35 cellular contexts compared by ENCODE assay signal in genomic region chr18:79333046-79333445, GRCh38.
"Had no signal": no experiment of that assay in that cellular context is flagged by ENCODE, and none has a peak within 500 bp of the region (broad histone marks: within the 10 kb centered on the region; RNA-seq: fewer than 3 reads in every experiment).

No MANE protein-coding gene starts in this region.

- H3K27ac ChIP-seq: adrenal gland, body of pancreas, colonic mucosa, dorsolateral prefrontal cortex, esophagus muscularis mucosa, foreskin keratinocyte, gastrocnemius medialis, WERI-Rb-1 had no signal

- H3K9me3 Mint-ChIP-seq: activated B cell treated with CpG ODN at 0.5 μM for 24 hours; activated CD4-positive, alpha-beta T cell treated with anti-CD3 and anti-CD28 coated beads, Interleukin-2, amount 10 ng/mL, durations not matched to agents 24 days and 14 days; activated naive CD4-positive, alpha-beta T cell treated with anti-CD3 and anti-CD28 coated beads for 36 hours; activated naive CD4-positive, alpha-beta T cell treated with anti-CD3 and anti-CD28 coated beads, Interleukin-2, amount 50 U/mL, for 24 hours; activated naive CD8-positive, alpha-beta T cell treated with anti-CD3 and anti-CD28 coated beads, Interleukin-2, amount 50 U/mL, for 24 hours; activated T-helper 1 cell treated with anti-CD3 and anti-CD28 coated beads, Interleukin-12 subunit alpha, Interleukin-12 subunit beta, Interleukin-2, Interleukin-4 antibody, amounts not matched to agents 30 ng/mL and 10 ng/mL and 1 ng/mL, durations not matched to agents 14 hours and 24 hours and 36 hours; activated T-helper 2 cell treated with anti-CD3 and anti-CD28 coated beads, Interferon-gamma antibody, Interleukin-2, Interleukin-4, amounts not matched to agents 10 μg/mL and 5 μg/mL and 100 μg/mL, durations not matched to agents 14 hours and 24 hours and 36 hours; dendritic cell treated with granulocyte-macrophage colony-stimulating factor and Interleukin-4, amounts not matched to agents 40 ng/mL and 50 ng/mL, for 4 days; T-cell; T-helper 2 cell treated with Interferon-gamma antibody and Interleukin-4, amounts not matched to agents 5 μg/mL and 100 μg/mL, for 36 hours had no signal

- H3K27me3 Mint-ChIP-seq: activated B cell treated with CpG ODN at 0.5 μM for 24 hours; activated CD4-positive, alpha-beta memory T cell treated with anti-CD3 and anti-CD28 coated beads, Interleukin-2, amount 10 ng/mL, durations not matched to agents 7 days and 5 days; activated CD4-positive, alpha-beta T cell treated with anti-CD3 and anti-CD28 coated beads for 36 hours; activated CD4-positive, alpha-beta T cell treated with anti-CD3 and anti-CD28 coated beads, Interleukin-2, amount 10 ng/mL, durations not matched to agents 24 days and 14 days; activated naive CD4-positive, alpha-beta T cell treated with anti-CD3 and anti-CD28 coated beads, Interleukin-2, amount 50 U/mL, for 24 hours; activated naive CD8-positive, alpha-beta T cell treated with anti-CD3 and anti-CD28 coated beads for 36 hours; activated naive CD8-positive, alpha-beta T cell treated with anti-CD3 and anti-CD28 coated beads, Interleukin-2, amount 50 U/mL, for 24 hours; dendritic cell treated with granulocyte-macrophage colony-stimulating factor and Interleukin-4, amounts not matched to agents 40 ng/mL and 50 ng/mL, for 4 days; T-cell had no signal

- H3K27ac Mint-ChIP-seq: activated B cell treated with CpG ODN at 0.5 μM for 24 hours; activated CD4-positive, alpha-beta memory T cell treated with anti-CD3 and anti-CD28 coated beads, Interleukin-2, amount 10 ng/mL, durations not matched to agents 7 days and 5 days; activated CD4-positive, alpha-beta T cell treated with anti-CD3 and anti-CD28 coated beads for 36 hours; activated CD4-positive, alpha-beta T cell treated with anti-CD3 and anti-CD28 coated beads, Interleukin-2, amount 10 ng/mL, durations not matched to agents 24 days and 14 days; activated naive CD4-positive, alpha-beta T cell treated with anti-CD3 and anti-CD28 coated beads for 36 hours; activated naive CD8-positive, alpha-beta T cell treated with anti-CD3 and anti-CD28 coated beads for 36 hours; activated naive CD8-positive, alpha-beta T cell treated with anti-CD3 and anti-CD28 coated beads, Interleukin-2, amount 50 U/mL, for 24 hours; activated T-helper 1 cell treated with anti-CD3 and anti-CD28 coated beads, Interleukin-12 subunit alpha, Interleukin-12 subunit beta, Interleukin-2, Interleukin-4 antibody, amounts not matched to agents 30 ng/mL and 10 ng/mL and 1 ng/mL, durations not matched to agents 14 hours and 24 hours and 36 hours; activated T-helper 2 cell treated with anti-CD3 and anti-CD28 coated beads, Interferon-gamma antibody, Interleukin-2, Interleukin-4, amounts not matched to agents 10 μg/mL and 5 μg/mL and 100 μg/mL, durations not matched to agents 14 hours and 24 hours and 36 hours; dendritic cell treated with granulocyte-macrophage colony-stimulating factor and Interleukin-4, amounts not matched to agents 40 ng/mL and 50 ng/mL, for 4 days; T-cell; T-helper 1 cell treated with Interleukin-12 subunit alpha and Interleukin-12 subunit beta and Interleukin-4 antibody, amounts not matched to agents 30 μg/mL and 1 μg/mL, for 36 hours; T-helper 2 cell treated with Interferon-gamma antibody and Interleukin-4, amounts not matched to agents 5 μg/mL and 100 μg/mL, for 36 hours had no signal

- ATAC-seq: activated CD4-positive, alpha-beta T cell treated with anti-CD3 and anti-CD28 coated beads for 36 hours; activated naive CD8-positive, alpha-beta T cell treated with anti-CD3 and anti-CD28 coated beads, Interleukin-2, amount 50 U/mL, for 24 hours; body of pancreas; foreskin keratinocyte; gastrocnemius medialis; T-cell had no signal

- H3K4me3 Mint-ChIP-seq: activated B cell treated with CpG ODN at 0.5 μM for 24 hours; activated CD4-positive, alpha-beta memory T cell treated with anti-CD3 and anti-CD28 coated beads, Interleukin-2, amount 10 ng/mL, durations not matched to agents 7 days and 5 days; activated CD4-positive, alpha-beta T cell treated with anti-CD3 and anti-CD28 coated beads for 36 hours; activated CD4-positive, alpha-beta T cell treated with anti-CD3 and anti-CD28 coated beads, Interleukin-2, amount 10 ng/mL, durations not matched to agents 24 days and 14 days; activated naive CD4-positive, alpha-beta T cell treated with anti-CD3 and anti-CD28 coated beads for 36 hours; activated naive CD4-positive, alpha-beta T cell treated with anti-CD3 and anti-CD28 coated beads, Interleukin-2, amount 50 U/mL, for 24 hours; activated naive CD8-positive, alpha-beta T cell treated with anti-CD3 and anti-CD28 coated beads for 36 hours; activated naive CD8-positive, alpha-beta T cell treated with anti-CD3 and anti-CD28 coated beads, Interleukin-2, amount 50 U/mL, for 24 hours; activated T-helper 1 cell treated with anti-CD3 and anti-CD28 coated beads, Interleukin-12 subunit alpha, Interleukin-12 subunit beta, Interleukin-2, Interleukin-4 antibody, amounts not matched to agents 30 ng/mL and 10 ng/mL and 1 ng/mL, durations not matched to agents 14 hours and 24 hours and 36 hours; dendritic cell treated with granulocyte-macrophage colony-stimulating factor and Interleukin-4, amounts not matched to agents 40 ng/mL and 50 ng/mL, for 4 days; T-cell; T-helper 1 cell treated with Interleukin-12 subunit alpha and Interleukin-12 subunit beta and Interleukin-4 antibody, amounts not matched to agents 30 μg/mL and 1 μg/mL, for 36 hours; T-helper 2 cell treated with Interferon-gamma antibody and Interleukin-4, amounts not matched to agents 5 μg/mL and 100 μg/mL, for 36 hours had no signal

- DNase-seq: activated B cell treated with CpG ODN at 0.5 μM for 24 hours; activated CD4-positive, alpha-beta memory T cell treated with anti-CD3 and anti-CD28 coated beads, Interleukin-2, amount 10 ng/mL, durations not matched to agents 7 days and 5 days; activated CD4-positive, alpha-beta T cell treated with anti-CD3 and anti-CD28 coated beads for 36 hours; activated CD4-positive, alpha-beta T cell treated with anti-CD3 and anti-CD28 coated beads, Interleukin-2, amount 10 ng/mL, durations not matched to agents 24 days and 14 days; activated CD4-positive, CD25-positive, alpha-beta regulatory T cell treated with anti-CD3 and anti-CD28 coated beads, Interleukin-2, amount 50 U/mL, for 72 hours; activated effector memory CD4-positive, alpha-beta T cell treated with anti-CD3 and anti-CD28 coated beads, Interleukin-2, amount 50 U/mL, for 16 hours; activated naive CD4-positive, alpha-beta T cell treated with anti-CD3 and anti-CD28 coated beads for 36 hours; activated naive CD8-positive, alpha-beta T cell treated with anti-CD3 and anti-CD28 coated beads for 36 hours; activated naive CD8-positive, alpha-beta T cell treated with anti-CD3 and anti-CD28 coated beads, Interleukin-2, amount 50 U/mL, for 24 hours; activated T-cell treated with anti-CD3 and anti-CD28 coated beads, Interleukin-2, amount 50 U/mL, for 1 hour; activated T-cell treated with anti-CD3 and anti-CD28 coated beads, Interleukin-2, amount 50 U/mL, for 48 hours; adrenal gland; amygdala; aorta; body of pancreas; caudate nucleus; cerebellar nuclear complex; colonic mucosa; dorsolateral prefrontal cortex; effector memory CD4-positive, alpha-beta T cell; erythroblast; foreskin keratinocyte; gastrocnemius medialis; glutamatergic neuron; SW 1271; T-cell; T1000; WERI-Rb-1 had no signal

- H3K4me1 Mint-ChIP-seq: activated B cell treated with CpG ODN at 0.5 μM for 24 hours; activated CD4-positive, alpha-beta memory T cell treated with anti-CD3 and anti-CD28 coated beads, Interleukin-2, amount 10 ng/mL, durations not matched to agents 7 days and 5 days; activated CD4-positive, alpha-beta T cell treated with anti-CD3 and anti-CD28 coated beads for 36 hours; activated CD4-positive, alpha-beta T cell treated with anti-CD3 and anti-CD28 coated beads, Interleukin-2, amount 10 ng/mL, durations not matched to agents 24 days and 14 days; activated naive CD4-positive, alpha-beta T cell treated with anti-CD3 and anti-CD28 coated beads, Interleukin-2, amount 50 U/mL, for 24 hours; activated naive CD8-positive, alpha-beta T cell treated with anti-CD3 and anti-CD28 coated beads for 36 hours; T-cell had no signal

- H3K4me3 ChIP-seq: adrenal gland, body of pancreas, colonic mucosa, dorsolateral prefrontal cortex, esophagus muscularis mucosa, gastrocnemius medialis had no signal
